10 cellular contexts compared by ENCODE assay signal in the genomic region with DNA sequence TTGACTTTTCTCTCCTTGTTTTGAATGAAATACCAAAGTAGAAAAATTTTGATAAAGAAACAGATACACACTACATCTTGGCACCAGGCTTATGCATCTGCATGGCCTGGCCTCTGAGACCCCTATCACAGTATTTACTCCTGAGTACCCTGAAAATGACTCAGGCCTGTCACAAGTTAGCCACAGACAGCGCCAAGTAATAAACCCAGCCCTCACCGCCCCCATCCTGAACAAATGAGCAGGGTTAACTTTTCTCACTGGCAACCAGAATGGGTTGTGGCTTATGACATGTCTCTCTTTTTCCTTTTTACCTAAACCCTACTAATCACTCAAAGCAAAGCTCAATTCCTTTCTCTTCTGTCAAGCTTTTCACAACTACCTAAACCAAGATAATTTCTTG. TPM values are rescaled to one million over a fixed set of nuclear protein-coding genes. Genes with fewer than 3 reads are reported as not detected.
A peak's percentile ranks its signal among the peaks of the same experiment; 100 is the strongest.
DNase-seq lines count a peak whose midpoint lies in the region; ATAC-seq and TF ChIP-seq lines count a peak whose summit lies in the region.
"Had no signal": no experiment of that assay in that cellular context is flagged by ENCODE, and none has a peak within 500 bp of the region (broad histone marks: within the 10 kb centered on the region; RNA-seq: fewer than 3 reads in every experiment).

No MANE protein-coding gene starts in this region.

- peaks cover 22% of the 10 kb centered on the region for H3K4me1 Mint-ChIP-seq in activated CD8-positive, alpha-beta T cell treated with anti-CD3 and anti-CD28 coated beads for 36 hours (ENCODE audit: low read depth)

- peak; percentile 79 for DNase-seq in activated CD8-positive, alpha-beta T cell treated with anti-CD3 and anti-CD28 coated beads for 36 hours
- DNase-seq in mucosa of descending colon (no peak), Peyer's patch (no peak), GM13976 (ENCODE audit: low spot score) (no peak)
- DNase-seq: DMS 273 treated with DMSO at 0.1 percent for 48 hours, foreskin keratinocyte had no signal

- TF ChIP-seq CTCF in activated CD8-positive, alpha-beta T cell treated with anti-CD3 and anti-CD28 coated beads for 36 hours (IDR thresholded peaks at IDR 0.05), result no peak
- TF ChIP-seq CTCF in mucosa of descending colon (IDR thresholded peaks at IDR 0.05) (no peak), Peyer's patch (IDR thresholded peaks at IDR 0.05) (no peak), GM13976 (IDR thresholded peaks at IDR 0.05; ENCODE audit: borderline replicate concordance, control extremely low read depth, extremely low read depth, insufficient read depth, missing control alignments) (no peak)

- in situ Hi-C loops in GM13976 (cut with MboI; ENCODE audit: low sequenced_read_pairs, unreplicated experiment), result no loop called here

- no peaks in the 10 kb centered on the region for H3K9me3 Mint-ChIP-seq in activated CD8-positive, alpha-beta T cell treated with anti-CD3 and anti-CD28 coated beads for 36 hours

- H3K4me1 ChIP-seq in ACC112 (ENCODE audit: control insufficient read depth, insufficient read depth, low read length, unreplicated experiment), result peaks cover 27% of the 10 kb centered on the region
- peaks cover 18% of the 10 kb centered on the region for H3K4me1 ChIP-seq in mucosa of descending colon (ENCODE audit: low read depth)
- peaks cover 0 to 20% (median 0%) of the 10 kb centered on the region in 4 donors for H3K4me1 ChIP-seq in Peyer's patch

- peaks cover 74% of the 10 kb centered on the region for H3K79me2 ChIP-seq in ACC112 (ENCODE audit: control insufficient read depth, insufficient read depth, low read length, unreplicated experiment)

- H3K27me3 Mint-ChIP-seq in activated CD8-positive, alpha-beta T cell treated with anti-CD3 and anti-CD28 coated beads for 36 hours, result peaks cover 11% of the 10 kb centered on the region

- H3K27ac ChIP-seq in ACC112 (ENCODE audit: low read depth, low read length) (peak overlapping the region; percentile 74), Peyer's patch (no peak overlapping the region)
- H3K27ac ChIP-seq: foreskin keratinocyte had no signal

- H3K9me3 ChIP-seq in mucosa of descending colon (no peaks in the 10 kb centered on the region), Peyer's patch (no peaks in the 10 kb centered on the region)

- no peak overlapping the region for H3K4me3 ChIP-seq in ACC112 (ENCODE audit: low read depth, low read length)
- no peak overlapping the region for H3K4me3 ChIP-seq in mucosa of descending colon
- no peak overlapping the region for H3K4me3 ChIP-seq in Peyer's patch

- no peak overlapping the region for H3K27ac Mint-ChIP-seq in activated CD8-positive, alpha-beta T cell treated with anti-CD3 and anti-CD28 coated beads for 36 hours

- TF ChIP-seq POLR2A in Peyer's patch (IDR thresholded peaks at IDR 0.05), result no peak

- intact Hi-C loops in activated CD8-positive, alpha-beta T cell treated with anti-CD3 and anti-CD28 coated beads for 36 hours (cut with micrococcal nuclease), result no loop called here
- intact Hi-C loops in mucosa of descending colon (cut with DNase I, micrococcal nuclease), result no loop called here

- no peak overlapping the region for H3K4me3 Mint-ChIP-seq in activated CD8-positive, alpha-beta T cell treated with anti-CD3 and anti-CD28 coated beads for 36 hours

- H3K36me3 ChIP-seq in ACC112 (ENCODE audit: insufficient read depth, low read length) (no peaks in the 10 kb centered on the region), mucosa of descending colon (ENCODE audit: low read depth) (no peaks in the 10 kb centered on the region), Peyer's patch (no peaks in the 10 kb centered on the region)

- CTCF ChIA-PET in activated CD8-positive, alpha-beta T cell treated with anti-CD3 and anti-CD28 coated beads for 36 hours (lab: Charles Lee), result interaction anchor here (1.4 kb wide), 1 partner anchor 39 kb away, joined by 5 read pairs; no protein-coding TSS in a partner anchor

- no peaks in the 10 kb centered on the region for H3K36me3 Mint-ChIP-seq in activated CD8-positive, alpha-beta T cell treated with anti-CD3 and anti-CD28 coated beads for 36 hours (ENCODE audit: low read depth)

- H3K27me3 ChIP-seq in ACC112 (ENCODE audit: insufficient read depth, low read length) (no peaks in the 10 kb centered on the region), Peyer's patch (no peaks in the 10 kb centered on the region)
- H3K27me3 ChIP-seq: foreskin keratinocyte had no signal

- ATAC-seq in GM19395 (IDR thresholded peaks at IDR 0.05; ENCODE audit: unreplicated experiment) (peak; percentile 40), mucosa of descending colon (peak; percentile 18), GM21737 (IDR thresholded peaks at IDR 0.05; ENCODE audit: unreplicated experiment) (no peak), GM19455 (IDR thresholded peaks at IDR 0.05; ENCODE audit: unreplicated experiment) (no peak)
- peak; percentile 96 for ATAC-seq in activated CD8-positive, alpha-beta T cell treated with anti-CD3 and anti-CD28 coated beads for 36 hours
- ATAC-seq: foreskin keratinocyte had no signal

- POLR2A ChIA-PET in activated CD8-positive, alpha-beta T cell treated with anti-CD3 and anti-CD28 coated beads for 36 hours (lab: Charles Lee), result interaction anchor here (1.1 to 1.5 kb wide), 2 partner anchors 11 to 21 kb away, joined by 3 to 5 read pairs; no protein-coding TSS in a partner anchor

- no peak overlapping the region for H2AFZ ChIP-seq in ACC112 (ENCODE audit: low read length, unreplicated experiment)

RNA-seq across cellular contexts. Expression of gene SPRED2, which starts 35.3 kb away (rescaled TPM):
- total RNA-seq in activated CD8-positive, alpha-beta T cell treated with anti-CD3 and anti-CD28 coated beads for 36 hours, result 1 to 10 TPM; 5.9 to 6.7 TPM
- total RNA-seq in mucosa of descending colon (10 to 100 TPM; 38.1 to 65.0 (median 43.4) TPM), Peyer's patch (10 to 100 TPM; 14.9 to 26.9 (median 23.0) TPM)

Comparison
In these comparisons a context has a peak if more than half of its experiments do, and no peak if none do; other contexts are left out.
1. ATAC-seq: peak in GM19395 (single experiment), activated CD8-positive, alpha-beta T cell treated with anti-CD3 and anti-CD28 coated beads for 36 hours (single experiment) and mucosa of descending colon (single experiment); none in GM21737 (single experiment) and GM19455 (single experiment).